In genomic region chr10:116817780-116818343, GRCh38 we compare ENCODE assay signal across 33 cellular contexts. TPM values are rescaled to one million over a fixed set of nuclear protein-coding genes. Genes with fewer than 3 reads are reported as not detected.
"Had no signal": no experiment of that assay in that cellular context is flagged by ENCODE, and none has a peak within 500 bp of the region (broad histone marks: within the 10 kb centered on the region; RNA-seq: fewer than 3 reads in every experiment).

No MANE protein-coding gene starts in this region.

- H3K4me1 ChIP-seq: heart left ventricle, left lung, lower lobe of right lung, pancreas, psoas muscle, right atrium auricular region, right lobe of liver, suprapubic skin, tibial artery, upper lobe of right lung had no signal

- H3K36me3 Mint-ChIP-seq: immature natural killer cell had no signal

- H3K9me3 Mint-ChIP-seq: stimulated activated naive CD8-positive, alpha-beta T cell treated with anti-CD3 and anti-CD28 coated beads, Interleukin-15, Interleukin-2, amounts not matched to agents 100 ng/mL and 50 ng/mL, for 24 hours had no signal

- H3K4me1 Mint-ChIP-seq: immature natural killer cell; mesothelial cell of epicardium; naive thymus-derived CD4-positive, alpha-beta T cell; nephron progenitor cell had no signal

- H3K27ac Mint-ChIP-seq: immature natural killer cell; mesothelial cell of epicardium; naive thymus-derived CD4-positive, alpha-beta T cell; nephron progenitor cell; stimulated activated naive CD8-positive, alpha-beta T cell treated with anti-CD3 and anti-CD28 coated beads, Interleukin-15, Interleukin-2, amounts not matched to agents 100 ng/mL and 50 ng/mL, for 24 hours had no signal

- H3K4me3 ChIP-seq: heart left ventricle, left lung, lower lobe of right lung, pancreas, psoas muscle, right atrium auricular region, right lobe of liver, skin epidermis, suprapubic skin, thoracic aorta, tibial artery, upper lobe of right lung had no signal

- H3K36me3 ChIP-seq: heart left ventricle, left lung, lower lobe of right lung, right atrium auricular region, right lobe of liver, thoracic aorta, tibial artery, upper lobe of right lung had no signal

- H3K9me3 ChIP-seq: heart left ventricle, left lung, lower lobe of right lung, pancreas, psoas muscle, right atrium auricular region, right lobe of liver, suprapubic skin, thoracic aorta, tibial artery, upper lobe of right lung had no signal

- H3K27ac ChIP-seq: heart left ventricle, left lung, lower lobe of right lung, pancreas, psoas muscle, right atrium auricular region, right lobe of liver, skin epidermis, suprapubic skin, thoracic aorta, tibial artery, upper lobe of right lung had no signal

- DNase-seq: heart left ventricle; hypothalamus; immature natural killer cell; kidney; left colon; left lung; lower lobe of right lung; mammary epithelial cell; mesenchymal stem cell; naive thymus-derived CD4-positive, alpha-beta T cell; nephron progenitor cell; nucleus accumbens; pancreas; posterior cingulate gyrus; psoas muscle; right lobe of liver; stimulated activated CD4-positive, alpha-beta T cell treated with anti-CD3 and anti-CD28 coated beads, Interleukin-12 subunit alpha, Interleukin-12 subunit beta, amount 100 ng/mL, for 4 hours; stimulated activated CD4-positive, alpha-beta T cell treated with anti-CD3 and anti-CD28 coated beads, Interleukin-15, amount 100 ng/mL, for 24 hours; stimulated activated CD4-positive, alpha-beta T cell treated with anti-CD3 and anti-CD28 coated beads, Interleukin-2, amount 100 ng/mL, for 24 hours; stimulated activated CD4-positive, alpha-beta T cell treated with anti-CD3 and anti-CD28 coated beads, Interleukin-4, amount 100 ng/mL, for 1 hour; stimulated activated naive CD4-positive, alpha-beta T cell; tibial artery; trophoblast cell; upper lobe of right lung had no signal

- FAIRE-seq: islet of Langerhans, kidney, pancreas, urothelium cell line had no signal

- H3K4me3 Mint-ChIP-seq: immature natural killer cell; mesothelial cell of epicardium; naive thymus-derived CD4-positive, alpha-beta T cell; nephron progenitor cell; stimulated activated naive CD8-positive, alpha-beta T cell treated with anti-CD3 and anti-CD28 coated beads, Interleukin-15, Interleukin-2, amounts not matched to agents 100 ng/mL and 50 ng/mL, for 24 hours had no signal

- ATAC-seq: left colon, left lung, lower lobe of right lung, psoas muscle, upper lobe of right lung had no signal

- H3K27me3 ChIP-seq: right atrium auricular region, right lobe of liver had no signal

RNA-seq across cellular contexts. Expression of gene ENO4, which starts 31.4 kb away (rescaled TPM):
- total RNA-seq: mammary epithelial cell; mononuclear cell; naive thymus-derived CD4-positive, alpha-beta T cell; psoas muscle; right lobe of liver; upper lobe of right lung had no signal
- polyA plus RNA-seq: immature natural killer cell; naive thymus-derived CD4-positive, alpha-beta T cell; psoas muscle had no signal
